ENCODE assay signal across 8 cellular contexts in the genomic region with DNA sequence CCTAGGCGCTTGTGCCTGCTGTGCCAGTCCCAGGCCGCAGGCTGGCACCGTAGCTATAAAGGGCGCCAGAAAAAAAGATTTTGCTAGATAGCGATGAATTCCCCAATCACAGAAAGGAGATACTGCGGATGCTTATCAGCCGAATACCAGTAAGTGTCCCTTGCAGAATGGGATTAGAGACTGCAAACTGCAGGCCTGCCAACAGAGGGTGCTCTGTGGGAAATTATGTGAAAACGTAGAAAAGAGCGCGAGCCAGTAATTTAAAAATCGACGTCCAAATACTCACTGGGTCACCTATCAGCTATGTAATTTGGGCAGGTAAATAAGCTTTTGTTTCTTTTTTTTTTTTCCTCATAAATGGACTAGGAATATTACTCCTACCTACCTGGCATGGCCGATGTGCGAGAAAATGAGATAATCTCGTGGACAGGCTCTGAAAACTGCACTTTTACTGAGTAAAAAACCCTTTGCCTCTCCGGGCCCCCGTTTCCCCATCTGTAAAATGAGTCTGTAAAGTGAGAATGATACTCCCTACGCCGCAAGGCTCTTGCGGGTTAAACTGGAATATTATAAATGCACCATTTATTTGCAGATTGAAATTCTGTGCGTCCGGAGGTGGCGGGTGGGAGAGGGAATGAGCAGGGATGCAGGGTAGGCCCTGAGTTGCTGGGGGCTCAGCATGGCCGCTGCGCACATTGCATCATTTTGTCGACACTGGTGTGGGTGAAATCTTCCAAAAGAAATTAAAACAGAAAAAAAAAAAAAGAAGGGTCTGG. TPM values are rescaled to one million over a fixed set of nuclear protein-coding genes. Genes with fewer than 3 reads are reported as not detected.
DNase-seq lines count a peak whose midpoint lies in the region; ATAC-seq and TF ChIP-seq lines count a peak whose summit lies in the region.

No MANE protein-coding gene starts in this region.

- no peaks in the 10 kb centered on the region for H3K9me3 Mint-ChIP-seq in CD4-positive, alpha-beta memory T cell

- no peaks in the 10 kb centered on the region for H3K27me3 ChIP-seq in CD4-positive, alpha-beta memory T cell (ENCODE audit: insufficient read depth, low read length)
- H3K27me3 ChIP-seq in gastroesophageal sphincter (no peaks in the 10 kb centered on the region), tibial artery (no peaks in the 10 kb centered on the region)

- POLR2A ChIA-PET in CD4-positive, alpha-beta memory T cell (lab: Charles Lee; ENCODE audit: partially characterized antibody) = interaction anchor here (1.0 to 6.1 kb wide), 8 partner anchors 9 to 464 kb away, joined by 3 to 49 read pairs (median 4); partner anchors contain the start of genes CDC42EP4 and SLC39A11

- peaks cover 9 to 13% of the 10 kb centered on the region in 2 donors for H3K36me3 Mint-ChIP-seq in CD4-positive, alpha-beta memory T cell

- TF ChIP-seq EP300 in gastroesophageal sphincter (IDR thresholded peaks at IDR 0.05) = no peak

- peak; percentile 5 for ATAC-seq in GM21367 (IDR thresholded peaks at IDR 0.05; ENCODE audit: unreplicated experiment)
- ATAC-seq in gastroesophageal sphincter = no peak

- WGBS in gastroesophageal sphincter (ENCODE audit: low coverage in 1 of 2), 2 donors = 3 to 5% methylated on average over 17 to 22 of the region's 26 CpGs

- no peak for TF ChIP-seq POLR2A in gastroesophageal sphincter (IDR thresholded peaks at IDR 0.05)

- H3K4me1 Mint-ChIP-seq in CD4-positive, alpha-beta memory T cell = peaks cover 17 to 44% (median 25%) of the 10 kb centered on the region in 4 donors

- H3K9me3 ChIP-seq in CD4-positive, alpha-beta memory T cell (ENCODE audit: control insufficient read depth in 1 of 2, low read length in 2 of 2) = no peaks in the 10 kb centered on the region
- H3K9me3 ChIP-seq in gastroesophageal sphincter (no peaks in the 10 kb centered on the region), tibial artery (no peaks in the 10 kb centered on the region)

- peaks cover 22% of the 10 kb centered on the region for H3K4me1 ChIP-seq in CD4-positive, alpha-beta memory T cell (ENCODE audit: insufficient read depth, low read length)
- peaks cover 0 to 37% (median 5%) of the 10 kb centered on the region in 3 donors for H3K4me1 ChIP-seq in gastroesophageal sphincter
- H3K4me1 ChIP-seq in tibial artery = peaks cover 0 to 20% (median 13%) of the 10 kb centered on the region in 4 donors

- peaks cover 8% of the 10 kb centered on the region for H3K36me3 ChIP-seq in CD4-positive, alpha-beta memory T cell (ENCODE audit: insufficient read depth, low read length)
- H3K36me3 ChIP-seq in gastroesophageal sphincter = peaks cover 0 to 5% of the 10 kb centered on the region in 2 donors
- peaks cover under 1 to 6% (median 5%) of the 10 kb centered on the region in 3 donors for H3K36me3 ChIP-seq in tibial artery

- TF ChIP-seq CTCF in gastroesophageal sphincter (IDR thresholded peaks at IDR 0.05) = peak in 3 of 4 experiments; percentile 77 to 84 (median 82)
- TF ChIP-seq CTCF in tibial artery (IDR thresholded peaks at IDR 0.05) = peak; percentile 73 to 82

- intact Hi-C loops in CD4-positive, alpha-beta memory T cell (cut with micrococcal nuclease) = loop anchor here (1.0 to 2.0 kb wide), 5 partner anchors 41 to 464 kb away; partner anchors contain the start of genes CDC42EP4 and SLC39A11
- intact Hi-C loops in tibial artery (cut with DNase I; ENCODE audit: low total_unique reads) = no loop called here

- peak; percentile 59 to 69 (median 66) for DNase-seq in CD4-positive, alpha-beta memory T cell
- peak; percentile 74 for DNase-seq in LoVo (ENCODE audit: low spot score)
- DNase-seq in SIG-M5 (lab: John Stamatoyannopoulos, UW) = peak; percentile 37
- DNase-seq in activated naive CD4-positive, alpha-beta T cell (lab: John Stamatoyannopoulos, UW) = peak; percentile 6 to 50 (median 20)
- DNase-seq in nucleus accumbens (lab: John Stamatoyannopoulos, UW) = peak in 48 of 56 donors; percentile 7 to 82 (median 44)
- peak; percentile 79 to 81 for DNase-seq in tibial artery

- peak overlapping the region; percentile 79 to 95 (median 88) for H3K27ac Mint-ChIP-seq in CD4-positive, alpha-beta memory T cell

- CTCF ChIA-PET in CD4-positive, alpha-beta memory T cell (lab: Charles Lee; ENCODE audit: partially characterized antibody) = interaction anchor here (0.7 to 5.9 kb wide), 23 partner anchors 10 to 632 kb away, joined by 3 to 70 read pairs (median 4); a partner anchor contains a TSS

- peak overlapping the region; percentile 81 for H3K27ac ChIP-seq in CD4-positive, alpha-beta memory T cell (ENCODE audit: low read depth, low read length)
- H3K27ac ChIP-seq in gastroesophageal sphincter = peak overlapping the region; percentile 27 to 91 (median 68)
- H3K27ac ChIP-seq in tibial artery = peak overlapping the region; percentile 88 to 90

- H3K4me3 Mint-ChIP-seq in CD4-positive, alpha-beta memory T cell = peak overlapping the region; percentile 81 to 98 (median 90)

- H3K4me3 ChIP-seq in CD4-positive, alpha-beta memory T cell (ENCODE audit: low read length in 2 of 2) = peak overlapping the region; percentile 47 to 84
- H3K4me3 ChIP-seq in gastroesophageal sphincter = peak overlapping the region; percentile 96 to 98
- H3K4me3 ChIP-seq in tibial artery = peak overlapping the region; percentile 92 to 96

- H3K27me3 Mint-ChIP-seq in CD4-positive, alpha-beta memory T cell = no peaks in the 10 kb centered on the region

RNA-seq across cellular contexts. Expression of gene COG1, which starts 1.2 kb away (rescaled TPM):
- total RNA-seq in CD4-positive, alpha-beta memory T cell = 10 to 100 TPM; 76.2 to 81.6 TPM
- 10 to 100 TPM; 13.1 to 38.1 TPM for polyA plus RNA-seq in CD4-positive, alpha-beta memory T cell
- total RNA-seq in gastroesophageal sphincter = 10 to 100 TPM; 16.2 to 33.0 (median 27.3) TPM

RNA-seq across cellular contexts. Expression of gene SSTR2, which starts 26.8 kb away (rescaled TPM):
- not detected for total RNA-seq in CD4-positive, alpha-beta memory T cell
- not detected for polyA plus RNA-seq in CD4-positive, alpha-beta memory T cell
- 1 to 10 TPM in 3 of 4 donors, under 1 TPM in 1; 0.93 to 2.0 (median 1.0) TPM for total RNA-seq in gastroesophageal sphincter

Comparison
In these comparisons a context has a peak if more than half of its experiments do, and no peak if none do; other contexts are left out.
1. DNase-seq: peak in every context shown above with its lines; median percentile 80 in tibial artery; 74 in LoVo; 66 in CD4-positive, alpha-beta memory T cell; 44 in nucleus accumbens; 37 in SIG-M5; 20 in activated naive CD4-positive, alpha-beta T cell.